Comparison of ENCODE assay signal across 1 cellular context in the genomic region with DNA sequence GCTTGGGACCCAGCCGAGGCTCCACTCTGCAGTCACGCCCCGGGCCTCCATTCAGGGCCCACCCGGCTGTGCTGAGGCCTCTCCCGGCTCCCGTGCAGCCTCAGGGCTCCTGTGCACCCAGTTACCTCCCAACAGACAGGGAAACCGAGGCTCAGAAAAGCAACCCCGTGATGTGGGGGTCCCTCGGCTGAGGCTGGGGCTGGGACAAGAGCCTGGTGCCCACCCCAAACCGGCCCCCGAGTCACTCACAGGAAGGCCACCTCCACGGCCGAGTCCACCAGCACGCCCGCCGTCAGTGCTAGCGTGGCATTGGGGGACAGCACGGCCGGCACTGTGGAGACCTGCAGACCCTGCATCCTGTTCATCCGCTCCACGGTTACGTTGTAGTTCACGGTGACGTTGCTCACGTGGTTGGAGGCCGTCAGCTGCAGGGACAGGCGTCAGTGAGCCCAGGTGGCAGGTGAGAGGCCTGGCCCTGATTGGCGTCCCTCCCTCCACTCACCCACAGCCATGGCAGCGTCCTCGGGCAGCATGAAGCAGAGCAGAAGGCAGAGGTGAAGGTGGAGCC. TPM values are rescaled to one million over a fixed set of nuclear protein-coding genes. Genes with fewer than 3 reads are reported as not detected.
"Had no signal": no experiment of that assay in that cellular context is flagged by ENCODE, and none has a peak within 500 bp of the region (broad histone marks: within the 10 kb centered on the region; RNA-seq: fewer than 3 reads in every experiment).

No MANE protein-coding gene starts in this region.

RNA-seq across cellular contexts. Expression of a gene that starts 35.8 kb away (rescaled TPM):
- total RNA-seq: GM23248 had no signal
